ENCODE assay signal across 26 cellular contexts in genomic region chrX:20309796-20310195, GRCh38. TPM values are rescaled to one million over a fixed set of nuclear protein-coding genes. Genes with fewer than 3 reads are reported as not detected.
DNase-seq lines count a peak whose midpoint lies in the region; ATAC-seq, FAIRE-seq and TF ChIP-seq lines count a peak whose summit lies in the region.
"Had no signal": no experiment of that assay in that cellular context is flagged by ENCODE, and none has a peak within 500 bp of the region (broad histone marks: within the 10 kb centered on the region; RNA-seq: fewer than 3 reads in every experiment).

No MANE protein-coding gene starts in this region.

- no peak for ATAC-seq in HG03442 (IDR thresholded peaks at IDR 0.05; ENCODE audit: unreplicated experiment)
- ATAC-seq: body of pancreas; foreskin keratinocyte; GM23338; heart right ventricle; left colon; Right ventricle myocardium inferior; stimulated activated effector memory CD8-positive, alpha-beta T cell treated with anti-CD3 and anti-CD28 coated beads, Interleukin-12 subunit alpha, Interleukin-12 subunit beta, amount 100 ng/mL, for 72 hours had no signal

- H2BK12ac ChIP-seq in neuronal stem cell (ENCODE audit: low read length), result no peak overlapping the region

- no peaks in the 10 kb centered on the region for H3K36me3 ChIP-seq in astrocyte (ENCODE audit: insufficient read depth, low read length)
- H3K36me3 ChIP-seq in neuronal stem cell (replicated peaks in 1 of 2; ENCODE audit: control insufficient read depth in 2 of 2, insufficient read depth in 2 of 2, low read length in 2 of 2), result no peaks in the 10 kb centered on the region
- H3K36me3 ChIP-seq: heart right ventricle, suprapubic skin had no signal

- H3K4me1 ChIP-seq in astrocyte (ENCODE audit: insufficient read depth, low read length), result no peaks in the 10 kb centered on the region
- peaks cover 0 to 2% of the 10 kb centered on the region in 2 donors for H3K4me1 ChIP-seq in neuronal stem cell (ENCODE audit: control insufficient read depth in 2 of 2, insufficient read depth in 1 of 2, low read depth in 1 of 2, low read length in 2 of 2)
- H3K4me1 ChIP-seq: body of pancreas, heart right ventricle, suprapubic skin had no signal

- no peak overlapping the region for H3K23ac ChIP-seq in neuronal stem cell (ENCODE audit: low read depth, low read length, poor library complexity)

- H2BK15ac ChIP-seq in neuronal stem cell (ENCODE audit: low read length), result no peak overlapping the region

- no peak overlapping the region for H2AK5ac ChIP-seq in neuronal stem cell (ENCODE audit: low read depth, low read length)

- H3K27ac ChIP-seq in AG04450 (ENCODE audit: low read depth, low read length) (peak overlapping the region; percentile 65), astrocyte (ENCODE audit: low read depth, low read length) (no peak overlapping the region), neuronal stem cell (replicated peaks; ENCODE audit: low read length) (no peak overlapping the region)
- H3K27ac ChIP-seq: body of pancreas, foreskin keratinocyte, heart right ventricle, suprapubic skin had no signal

- no peak overlapping the region for H2AFZ ChIP-seq in astrocyte (ENCODE audit: low read depth, low read length)
- no peak overlapping the region for H2AFZ ChIP-seq in neuronal stem cell (ENCODE audit: low read length)
- H2AFZ ChIP-seq: GM23338 had no signal

- TF ChIP-seq CTCF in AG04450 (IDR thresholded peaks at IDR 0.05; ENCODE audit: low read depth, low read length) (no peak), HFFc6 (IDR thresholded peaks at IDR 0.05) (no peak), astrocyte (IDR thresholded peaks at IDR 0.05; ENCODE audit: insufficient read depth, low read depth, low read length) (no peak)

- H3K79me2 ChIP-seq in astrocyte (ENCODE audit: insufficient read depth, low read length), result no peaks in the 10 kb centered on the region

- H3K4me3 ChIP-seq in AG04450 (ENCODE audit: low read depth, low read length) (no peak overlapping the region), astrocyte (ENCODE audit: insufficient read depth, low read depth, low read length) (no peak overlapping the region), neuronal stem cell (ENCODE audit: low read length in 2 of 2) (no peak overlapping the region)
- H3K4me3 ChIP-seq: body of pancreas, GM23338, heart right ventricle, suprapubic skin had no signal

- H3K4me3 Mint-ChIP-seq in HFFc6, result no peak overlapping the region
- H3K4me3 Mint-ChIP-seq in astrocyte (ENCODE audit: unreplicated experiment), result no peak overlapping the region
- H3K4me3 Mint-ChIP-seq: activated B cell treated with CpG ODN at 0.5 μM for 24 hours; activated naive CD8-positive, alpha-beta T cell; CD4-positive, CD25-positive, alpha-beta regulatory T cell; GM23338; stimulated activated effector memory CD8-positive, alpha-beta T cell treated with anti-CD3 and anti-CD28 coated beads, Interleukin-12 subunit alpha, Interleukin-12 subunit beta, amount 100 ng/mL, for 72 hours had no signal

- H3K27ac Mint-ChIP-seq in HFFc6, result no peak overlapping the region
- H3K27ac Mint-ChIP-seq in astrocyte (ENCODE audit: unreplicated experiment), result no peak overlapping the region
- H3K27ac Mint-ChIP-seq: activated B cell treated with CpG ODN at 0.5 μM for 24 hours; activated naive CD8-positive, alpha-beta T cell; CD4-positive, CD25-positive, alpha-beta regulatory T cell; GM23338; stimulated activated effector memory CD8-positive, alpha-beta T cell treated with anti-CD3 and anti-CD28 coated beads, Interleukin-12 subunit alpha, Interleukin-12 subunit beta, amount 100 ng/mL, for 72 hours had no signal

- no peak overlapping the region for H3K14ac ChIP-seq in neuronal stem cell (ENCODE audit: low read length)

- no peak overlapping the region for H4K91ac ChIP-seq in neuronal stem cell (ENCODE audit: low read depth, low read length, poor library complexity)

- H3K18ac ChIP-seq in neuronal stem cell (ENCODE audit: low read length), result no peak overlapping the region

- no peaks in the 10 kb centered on the region for H3K27me3 ChIP-seq in AG04450 (ENCODE audit: control insufficient read depth, insufficient read depth, low read length)
- no peaks in the 10 kb centered on the region for H3K27me3 ChIP-seq in astrocyte (ENCODE audit: insufficient read depth, low read length)
- peaks cover 0 to 12% (median 0%) of the 10 kb centered on the region in 3 experiments for H3K27me3 ChIP-seq in neuronal stem cell (ENCODE audit: control insufficient read depth in 3 of 3, insufficient read depth in 3 of 3, low read depth in 1 of 3, low read length in 3 of 3)
- H3K27me3 ChIP-seq: body of pancreas, foreskin keratinocyte, heart right ventricle, suprapubic skin had no signal

- H3K9me3 Mint-ChIP-seq in HFFc6 (no peaks in the 10 kb centered on the region), astrocyte (ENCODE audit: unreplicated experiment) (no peaks in the 10 kb centered on the region)
- H3K9me3 Mint-ChIP-seq: activated B cell treated with CpG ODN at 0.5 μM for 24 hours; GM23338; stimulated activated effector memory CD8-positive, alpha-beta T cell treated with anti-CD3 and anti-CD28 coated beads, Interleukin-12 subunit alpha, Interleukin-12 subunit beta, amount 100 ng/mL, for 72 hours had no signal

- peak; percentile 72 for FAIRE-seq in astrocyte (lab: Jason Lieb, UNC)

- H3K4me1 Mint-ChIP-seq in HFFc6 (ENCODE audit: low read depth) (peaks cover 8% of the 10 kb centered on the region), astrocyte (ENCODE audit: low read depth, unreplicated experiment) (no peaks in the 10 kb centered on the region)
- H3K4me1 Mint-ChIP-seq: stimulated activated effector memory CD8-positive, alpha-beta T cell treated with anti-CD3 and anti-CD28 coated beads, Interleukin-12 subunit alpha, Interleukin-12 subunit beta, amount 100 ng/mL, for 72 hours had no signal

- CTCF ChIA-PET in AG04450 (lab: Charles Lee), result no interaction called here

- H4K8ac ChIP-seq in neuronal stem cell (ENCODE audit: low read depth, low read length), result no peak overlapping the region

- H3K79me1 ChIP-seq in neuronal stem cell (ENCODE audit: low read depth, low read length), result no peaks in the 10 kb centered on the region

- H2BK120ac ChIP-seq in neuronal stem cell (ENCODE audit: low read depth, low read length), result no peak overlapping the region

- H3K9ac ChIP-seq in astrocyte (ENCODE audit: low read length) (no peak overlapping the region), neuronal stem cell (ENCODE audit: low read depth, low read length, poor library complexity) (no peak overlapping the region)

- H2BK5ac ChIP-seq in neuronal stem cell (ENCODE audit: low read length), result no peak overlapping the region

- H3K4ac ChIP-seq in neuronal stem cell (ENCODE audit: low read length), result no peak overlapping the region

- WGBS in neuronal stem cell (ENCODE audit: extremely low coverage in 2 of 2, insufficient read length in 2 of 2, insufficient replicate concordance in 1 of 2), 2 donors, result 100% methylated on average over 2 of the region's 8 CpGs; no CpG with 5 or more reads in 1 of the 2 donors

- H3K36me3 Mint-ChIP-seq in HFFc6 (ENCODE audit: low read depth) (no peaks in the 10 kb centered on the region), astrocyte (ENCODE audit: low read depth, unreplicated experiment) (no peaks in the 10 kb centered on the region)
- H3K36me3 Mint-ChIP-seq: activated naive CD8-positive, alpha-beta T cell; CD4-positive, CD25-positive, alpha-beta regulatory T cell; stimulated activated effector memory CD8-positive, alpha-beta T cell treated with anti-CD3 and anti-CD28 coated beads, Interleukin-12 subunit alpha, Interleukin-12 subunit beta, amount 100 ng/mL, for 72 hours had no signal

- DNase-seq in AG04450 (ENCODE audit: low read depth, low spot score) (peak; percentile 27), HFFc6 (peak; percentile 3), astrocyte (ENCODE audit: low read depth) (peak; percentile 75), myocyte (ENCODE audit: low read depth) (peak; percentile 80), OCI-M2 (lab: John Stamatoyannopoulos, UW; ENCODE audit: unreplicated experiment) (no peak), NCI-H82 treated with DMSO at 0.1 percent for 48 hours (lab: John Stamatoyannopoulos, UW; ENCODE audit: unreplicated experiment) (no peak), neuronal stem cell (ENCODE audit: low spot score) (no peak)
- DNase-seq: activated B cell treated with CpG ODN at 0.5 μM for 24 hours; activated CD4-positive, alpha-beta T cell treated with anti-CD3 and anti-CD28 coated beads, Interleukin-2, amount 50 U/mL, for 48 hours; body of pancreas; CD4-positive, CD25-positive, alpha-beta regulatory T cell; foreskin keratinocyte; heart right ventricle; left colon; NCI-H2081; NCI-H345; NCI-H774; nucleus accumbens; stimulated activated CD4-positive, alpha-beta T cell treated with anti-CD3 and anti-CD28 coated beads, Interleukin-2, amount 100 ng/mL, for 48 hours; T1000 had no signal

- H3K9me3 ChIP-seq in AG04450 (ENCODE audit: control insufficient read depth, insufficient read depth, low read length) (no peaks in the 10 kb centered on the region), astrocyte (ENCODE audit: insufficient read depth, low read depth, low read length) (no peaks in the 10 kb centered on the region), neuronal stem cell (replicated peaks in 1 of 2; ENCODE audit: control insufficient read depth in 2 of 2, insufficient read depth in 1 of 2, low read depth in 1 of 2, low read length in 2 of 2) (no peaks in the 10 kb centered on the region)
- H3K9me3 ChIP-seq: body of pancreas, heart right ventricle, suprapubic skin had no signal

- H3K4me2 ChIP-seq in astrocyte (ENCODE audit: low read length), result peak overlapping the region; percentile 41
- H3K4me2 ChIP-seq in neuronal stem cell (ENCODE audit: insufficient read depth, low read length, poor library complexity, severe bottlenecking), result no peak overlapping the region
- H3K4me2 ChIP-seq: GM23338 had no signal

- POLR2A ChIA-PET in AG04450 (lab: Yijun Ruan, JAX), result no interaction called here

- no peaks in the 10 kb centered on the region for H4K20me1 ChIP-seq in astrocyte (ENCODE audit: insufficient read depth, low read length)

- H3K27me3 Mint-ChIP-seq in HFFc6 (ENCODE audit: insufficient read depth), result no peaks in the 10 kb centered on the region
- no peaks in the 10 kb centered on the region for H3K27me3 Mint-ChIP-seq in astrocyte (ENCODE audit: low read depth, unreplicated experiment)
- H3K27me3 Mint-ChIP-seq: activated B cell treated with CpG ODN at 0.5 μM for 24 hours; activated naive CD8-positive, alpha-beta T cell had no signal

RNA-seq across cellular contexts. Expression of gene RPS6KA3, which starts 43.1 kb away (rescaled TPM):
- 40.4 and 50.7 TPM in 2 replicates for polyA plus RNA-seq in AG04450 (2011; rRNA removed)
- polyA minus RNA-seq in AG04450 (2011; rRNA and poly(A)+ RNA removed), result 38.5 and 56.3 TPM in 2 replicates
- 10 to 100 TPM; 21.5 to 28.3 (median 24.7) TPM for total RNA-seq in HFFc6 (2021; fragmentation: NEBNext Ultra II Directional; extraction: Animal tissue kit (Norgen Biotek cat#: 25700))
- 34.3 and 42.9 TPM in 2 replicates for total RNA-seq in astrocyte
- 33.0 and 39.9 TPM in 2 replicates for total RNA-seq in myocyte
- 12.2 TPM for polyA plus RNA-seq in myocyte (2012)
- polyA plus RNA-seq in neuronal stem cell (2013, experiment 1 of 2), result 14.0 TPM
- polyA plus RNA-seq in neuronal stem cell (2013, experiment 2 of 2), result 14.5 TPM

Comparison
In these comparisons a context has a peak if more than half of its experiments do, and no peak if none do; other contexts are left out.
1. DNase-seq: peak in AG04450 (single experiment), HFFc6 (single experiment), astrocyte (single experiment) and myocyte (single experiment); none in OCI-M2 (single experiment), NCI-H82 treated with DMSO at 0.1 percent for 48 hours (single experiment) and neuronal stem cell (single experiment).